8 cellular contexts compared by ENCODE assay signal in the genomic region with DNA sequence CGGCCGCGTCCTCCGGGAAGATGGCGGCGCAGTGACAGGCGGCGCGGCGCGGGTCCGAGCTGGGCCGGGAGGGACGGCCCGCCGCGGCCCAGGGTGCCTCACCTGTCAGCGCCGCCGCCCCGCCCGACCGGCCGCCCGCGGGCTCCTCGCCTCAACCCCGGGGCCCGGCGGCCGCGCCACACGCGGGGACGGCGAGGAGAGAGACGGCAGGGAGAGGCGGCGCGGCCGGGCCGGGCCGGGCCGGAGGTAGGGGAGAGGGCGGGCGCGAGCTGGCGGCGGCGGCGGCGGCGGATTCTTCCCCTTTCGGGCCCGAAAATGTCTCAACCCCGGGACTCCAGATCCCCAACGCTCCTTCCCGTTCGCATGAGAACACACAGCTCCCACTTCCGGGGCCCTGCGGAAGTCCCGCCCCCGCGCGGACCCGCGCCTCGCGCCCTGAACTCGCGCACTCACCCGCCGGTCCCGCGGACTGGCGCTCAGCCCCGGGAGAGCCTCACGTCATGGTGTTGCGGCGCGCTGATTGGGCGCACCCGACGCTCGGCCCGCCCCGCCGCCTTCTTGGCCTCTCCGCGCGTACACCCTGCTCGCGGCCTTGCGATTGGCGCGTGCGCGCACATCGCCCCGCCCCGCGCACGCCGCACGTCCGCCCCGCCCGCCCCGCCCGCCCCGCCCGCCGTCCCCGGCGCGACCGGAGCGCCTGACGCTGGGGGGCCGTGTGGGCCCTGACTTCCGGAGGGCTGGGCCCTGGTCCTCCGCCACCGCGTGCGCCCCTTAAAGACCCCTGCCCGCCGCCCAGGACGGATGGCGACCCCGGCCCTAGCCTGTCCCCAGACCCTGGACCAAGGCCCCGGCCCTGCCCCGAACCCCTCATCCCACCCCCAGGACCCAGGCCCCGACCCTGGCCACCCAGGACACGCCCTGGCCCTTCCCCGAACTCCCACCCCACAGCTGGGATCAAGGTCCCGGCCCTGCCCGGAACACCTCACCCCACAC. TPM values are rescaled to one million over a fixed set of nuclear protein-coding genes. Genes with fewer than 3 reads are reported as not detected.
DNase-seq lines count a peak whose midpoint lies in the region; ATAC-seq and TF ChIP-seq lines count a peak whose summit lies in the region.

LARP4B (minus strand) TSS at position 380 of the 993 bp plus-strand sequence. CDS start 45,984 bp downstream, outside the sequence.

- no peaks in the 10 kb centered on the region for H3F3A ChIP-seq in Loucy (ENCODE audit: low read depth)

- H3K79me2 ChIP-seq in Loucy (ENCODE audit: insufficient read depth, low read length), result peaks cover 51% of the 10 kb centered on the region

- H3K9me3 Mint-ChIP-seq in activated T-helper 2 cell treated with anti-CD3 and anti-CD28 coated beads, Interferon-gamma antibody, Interleukin-2, Interleukin-4, amounts not matched to agents 10 μg/mL and 5 μg/mL and 100 μg/mL, durations not matched to agents 14 hours and 24 hours and 36 hours, result no peaks in the 10 kb centered on the region
- no peaks in the 10 kb centered on the region for H3K9me3 Mint-ChIP-seq in naive thymus-derived CD8-positive, alpha-beta T cell
- no peaks in the 10 kb centered on the region for H3K9me3 Mint-ChIP-seq in stimulated activated naive B cell treated with anti-CD40 and anti-IgM and Interleukin-4, amounts not matched to agents 10 μg/mL and 1 μg/mL and 100 μg/mL, for 72 hours

- H3K9me3 ChIP-seq in Loucy (ENCODE audit: insufficient read depth, low read depth, low read length) (no peaks in the 10 kb centered on the region), RWPE2 (ENCODE audit: severe bottlenecking) (no peaks in the 10 kb centered on the region)

- H3K4me3 ChIP-seq in H7 (ENCODE audit: insufficient read depth, low read depth, low read length), result peak within 1 kb of the TSS; percentile 55
- peak within 1 kb of the TSS; percentile 89 for H3K4me3 ChIP-seq in Loucy (ENCODE audit: low read length, poor library complexity, severe bottlenecking)
- peak within 1 kb of the TSS; percentile 94 for H3K4me3 ChIP-seq in RWPE2 (ENCODE audit: severe bottlenecking)
- H3K4me3 ChIP-seq in fibroblast of mammary gland (ENCODE audit: control insufficient read depth, low read depth, low read length), result peak within 1 kb of the TSS; percentile 83

- no peaks in the 10 kb centered on the region for H3K27me3 Mint-ChIP-seq in activated T-helper 2 cell treated with anti-CD3 and anti-CD28 coated beads, Interferon-gamma antibody, Interleukin-2, Interleukin-4, amounts not matched to agents 10 μg/mL and 5 μg/mL and 100 μg/mL, durations not matched to agents 14 hours and 24 hours and 36 hours (ENCODE audit: low read depth)
- no peaks in the 10 kb centered on the region for H3K27me3 Mint-ChIP-seq in naive thymus-derived CD8-positive, alpha-beta T cell
- no peaks in the 10 kb centered on the region for H3K27me3 Mint-ChIP-seq in stimulated activated naive B cell treated with anti-CD40 and anti-IgM and Interleukin-4, amounts not matched to agents 10 μg/mL and 1 μg/mL and 100 μg/mL, for 72 hours

- H3K36me3 Mint-ChIP-seq in activated T-helper 2 cell treated with anti-CD3 and anti-CD28 coated beads, Interferon-gamma antibody, Interleukin-2, Interleukin-4, amounts not matched to agents 10 μg/mL and 5 μg/mL and 100 μg/mL, durations not matched to agents 14 hours and 24 hours and 36 hours (ENCODE audit: low read depth), result peaks cover 20% of the 10 kb centered on the region
- peaks cover 0 to 9% (median 0%) of the 10 kb centered on the region in 3 donors for H3K36me3 Mint-ChIP-seq in naive thymus-derived CD8-positive, alpha-beta T cell
- H3K36me3 Mint-ChIP-seq in stimulated activated naive B cell treated with anti-CD40 and anti-IgM and Interleukin-4, amounts not matched to agents 10 μg/mL and 1 μg/mL and 100 μg/mL, for 72 hours, result peaks cover 6 to 16% of the 10 kb centered on the region in 2 donors

- peak within 1 kb of the TSS; percentile 96 for H3K9ac ChIP-seq in Loucy (ENCODE audit: low read depth, low read length, poor library complexity, severe bottlenecking)

- DNase-seq in ELF-1 (ENCODE audit: low read depth, low spot score) (peak; percentile 99), H7 (peak; percentile 99), RWPE2 (ENCODE audit: low spot score) (peak; percentile 91), fibroblast of mammary gland (ENCODE audit: low read depth) (peak; percentile 95)
- DNase-seq in activated T-helper 2 cell treated with anti-CD3 and anti-CD28 coated beads, Interferon-gamma antibody, Interleukin-2, Interleukin-4, amounts not matched to agents 10 μg/mL and 5 μg/mL and 100 μg/mL, durations not matched to agents 14 hours and 24 hours and 36 hours (ENCODE audit: low spot score), result peak; percentile 98
- peak; percentile 91 to 98 (median 96) for DNase-seq in naive thymus-derived CD8-positive, alpha-beta T cell
- DNase-seq in stimulated activated naive B cell treated with anti-CD40 and anti-IgM and Interleukin-4, amounts not matched to agents 10 μg/mL and 1 μg/mL and 100 μg/mL, for 72 hours, result peak; percentile 98

- H3K27ac ChIP-seq in RWPE2 (ENCODE audit: poor library complexity, severe bottlenecking), result peak within 1 kb of the TSS; percentile 85

- POLR2A ChIA-PET in naive thymus-derived CD8-positive, alpha-beta T cell (lab: Charles Lee), result interaction anchor here (0.6 to 2.2 kb wide), 9 partner anchors 12 to 671 kb away, joined by 3 to 16 read pairs (median 4); partner anchors contain the start of genes GTPBP4, IDI1 and WDR37

- H3K27me3 ChIP-seq in H7 (ENCODE audit: control insufficient read depth, insufficient read depth, low read length), result no peaks in the 10 kb centered on the region
- H3K27me3 ChIP-seq in Loucy (ENCODE audit: insufficient read depth, low read length, poor library complexity, severe bottlenecking), result no peaks in the 10 kb centered on the region
- H3K27me3 ChIP-seq in RWPE2 (ENCODE audit: insufficient read depth, poor library complexity, severe bottlenecking), result no peaks in the 10 kb centered on the region

- H3K4me1 Mint-ChIP-seq in activated T-helper 2 cell treated with anti-CD3 and anti-CD28 coated beads, Interferon-gamma antibody, Interleukin-2, Interleukin-4, amounts not matched to agents 10 μg/mL and 5 μg/mL and 100 μg/mL, durations not matched to agents 14 hours and 24 hours and 36 hours (ENCODE audit: low read depth), result peaks cover 33% of the 10 kb centered on the region
- H3K4me1 Mint-ChIP-seq in naive thymus-derived CD8-positive, alpha-beta T cell, result peaks cover 14 to 44% (median 37%) of the 10 kb centered on the region in 4 donors
- peaks cover 21 to 50% of the 10 kb centered on the region in 2 donors for H3K4me1 Mint-ChIP-seq in stimulated activated naive B cell treated with anti-CD40 and anti-IgM and Interleukin-4, amounts not matched to agents 10 μg/mL and 1 μg/mL and 100 μg/mL, for 72 hours

- H4K20me1 ChIP-seq in Loucy (ENCODE audit: insufficient read depth, low read length, poor library complexity, severe bottlenecking), result peaks cover 40% of the 10 kb centered on the region

- H3K36me3 ChIP-seq in H7 (replicated peaks; ENCODE audit: control insufficient read depth, insufficient read depth, low read length), result no peaks in the 10 kb centered on the region; the same call in 1 of the 2 replicates
- H3K36me3 ChIP-seq in Loucy (ENCODE audit: insufficient read depth, low read length), result peaks cover under 1% of the 10 kb centered on the region; the same call in 1 of the 2 replicates
- H3K36me3 ChIP-seq in RWPE2 (ENCODE audit: low read depth), result peaks cover 18% of the 10 kb centered on the region

- H3K4me3 Mint-ChIP-seq in activated T-helper 2 cell treated with anti-CD3 and anti-CD28 coated beads, Interferon-gamma antibody, Interleukin-2, Interleukin-4, amounts not matched to agents 10 μg/mL and 5 μg/mL and 100 μg/mL, durations not matched to agents 14 hours and 24 hours and 36 hours (ENCODE audit: low read depth), result peak within 1 kb of the TSS; percentile 95
- H3K4me3 Mint-ChIP-seq in naive thymus-derived CD8-positive, alpha-beta T cell, result peak within 1 kb of the TSS; percentile 91 to 99 (median 94)
- peak within 1 kb of the TSS; percentile 88 to 98 for H3K4me3 Mint-ChIP-seq in stimulated activated naive B cell treated with anti-CD40 and anti-IgM and Interleukin-4, amounts not matched to agents 10 μg/mL and 1 μg/mL and 100 μg/mL, for 72 hours

- peak within 1 kb of the TSS; percentile 85 for H3K4me2 ChIP-seq in Loucy (ENCODE audit: low read depth, low read length, poor library complexity, severe bottlenecking)

- intact Hi-C loops in activated T-helper 2 cell treated with anti-CD3 and anti-CD28 coated beads, Interferon-gamma antibody, Interleukin-2, Interleukin-4, amounts not matched to agents 10 μg/mL and 5 μg/mL and 100 μg/mL, durations not matched to agents 14 hours and 24 hours and 36 hours (cut with micrococcal nuclease), result loop anchor here (1.0 kb wide), 1 partner anchor 118 kb away; the partner anchor contains the start of gene IDI1

- H3K4me1 ChIP-seq in Loucy (ENCODE audit: insufficient read depth, low read length, poor library complexity, severe bottlenecking) (peaks cover 34% of the 10 kb centered on the region), RWPE2 (ENCODE audit: insufficient read depth, poor library complexity, severe bottlenecking) (peaks cover 7% of the 10 kb centered on the region)

- H2AFZ ChIP-seq in Loucy (ENCODE audit: low read length), result peak within 1 kb of the TSS; percentile 39; the same call in 1 of the 2 replicates

- ATAC-seq in RWPE2 (ENCODE audit: low read depth), result peak; percentile 95
- peak; percentile 96 to 97 for ATAC-seq in naive thymus-derived CD8-positive, alpha-beta T cell
- ATAC-seq in stimulated activated naive B cell treated with anti-CD40 and anti-IgM and Interleukin-4, amounts not matched to agents 10 μg/mL and 1 μg/mL and 100 μg/mL, for 72 hours (replicated peaks), result peak; percentile 93 to 96

- TF ChIP-seq CTCF in Loucy (conservative IDR thresholded peaks at IDR 0.05; ENCODE audit: low read length) (no peak), RWPE2 (IDR thresholded peaks at IDR 0.05; ENCODE audit: poor library complexity, severe bottlenecking) (no peak), fibroblast of mammary gland (conservative IDR thresholded peaks at IDR 0.05; ENCODE audit: control insufficient read depth, insufficient read depth, low read depth, low read length) (no peak)

- peak within 1 kb of the TSS; percentile 93 for H3K27ac Mint-ChIP-seq in activated T-helper 2 cell treated with anti-CD3 and anti-CD28 coated beads, Interferon-gamma antibody, Interleukin-2, Interleukin-4, amounts not matched to agents 10 μg/mL and 5 μg/mL and 100 μg/mL, durations not matched to agents 14 hours and 24 hours and 36 hours
- peak within 1 kb of the TSS; percentile 90 to 98 (median 96) for H3K27ac Mint-ChIP-seq in naive thymus-derived CD8-positive, alpha-beta T cell
- H3K27ac Mint-ChIP-seq in stimulated activated naive B cell treated with anti-CD40 and anti-IgM and Interleukin-4, amounts not matched to agents 10 μg/mL and 1 μg/mL and 100 μg/mL, for 72 hours, result peak within 1 kb of the TSS; percentile 98

- no peaks in the 10 kb centered on the region for H3K9me2 ChIP-seq in Loucy (replicated peaks; ENCODE audit: low read depth, low read length)

RNA-seq across cellular contexts. Expression of gene LARP4B, which starts in this region (rescaled TPM):
- 31.3 and 36.9 TPM in 2 replicates for total RNA-seq in H7 (2014; rRNA removed; shearing (Covaris generic))
- total RNA-seq in activated T-helper 2 cell treated with anti-CD3 and anti-CD28 coated beads, Interferon-gamma antibody, Interleukin-2, Interleukin-4, amounts not matched to agents 10 μg/mL and 5 μg/mL and 100 μg/mL, durations not matched to agents 14 hours and 24 hours and 36 hours, result 137 and 152 TPM in 2 replicates
- total RNA-seq in naive thymus-derived CD8-positive, alpha-beta T cell, result 10 to 100 TPM; 88.2 to 94.8 TPM
- polyA plus RNA-seq in naive thymus-derived CD8-positive, alpha-beta T cell, result 10 to 100 TPM; 22.8 to 40.5 (median 28.1) TPM

Comparison
In these comparisons a context has a peak if more than half of its experiments do, and no peak if none do; other contexts are left out.
1. Peak in every context shown above with its lines: DNase-seq, ATAC-seq, H3K4me3 ChIP-seq and H3K27ac ChIP-seq.